ENCODE assay signal across 15 cellular contexts in genomic region chrX:9379697-9380551, GRCh38.
DNase-seq lines count a peak whose midpoint lies in the region; ATAC-seq and TF ChIP-seq lines count a peak whose summit lies in the region.
"Had no signal": no experiment of that assay in that cellular context is flagged by ENCODE, and none has a peak within 500 bp of the region (broad histone marks: within the 10 kb centered on the region; RNA-seq: fewer than 3 reads in every experiment).

No MANE protein-coding gene starts in this region.

- no peak overlapping the region for H3K4me3 Mint-ChIP-seq in T-helper 2 cell treated with Interferon-gamma antibody and Interleukin-4, amounts not matched to agents 5 μg/mL and 100 μg/mL, for 36 hours

- H3K9me3 Mint-ChIP-seq in T-helper 2 cell treated with Interferon-gamma antibody and Interleukin-4, amounts not matched to agents 5 μg/mL and 100 μg/mL, for 36 hours: peaks cover 8% of the 10 kb centered on the region

- H3K27me3 Mint-ChIP-seq in T-helper 2 cell treated with Interferon-gamma antibody and Interleukin-4, amounts not matched to agents 5 μg/mL and 100 μg/mL, for 36 hours (ENCODE audit: low read depth): no peaks in the 10 kb centered on the region
- H3K27me3 Mint-ChIP-seq: CD4-positive, alpha-beta memory T cell had no signal

- no peak for TF ChIP-seq CTCF in fibroblast of mammary gland (conservative IDR thresholded peaks at IDR 0.05; ENCODE audit: control insufficient read depth, insufficient read depth, low read depth, low read length)

- H3K36me3 Mint-ChIP-seq in T-helper 2 cell treated with Interferon-gamma antibody and Interleukin-4, amounts not matched to agents 5 μg/mL and 100 μg/mL, for 36 hours (ENCODE audit: low read depth): no peaks in the 10 kb centered on the region
- H3K36me3 Mint-ChIP-seq: CD4-positive, alpha-beta memory T cell had no signal

- ATAC-seq in HG03095 (IDR thresholded peaks at IDR 0.05; ENCODE audit: unreplicated experiment) (no peak), HG03175 (IDR thresholded peaks at IDR 0.05; ENCODE audit: unreplicated experiment) (no peak)
- ATAC-seq: GM12878 had no signal

- DNase-seq in AG08396 (ENCODE audit: low spot score) (peak; percentile 32), Daoy (ENCODE audit: low read depth) (peak; percentile 55), NCI-H748 (lab: John Stamatoyannopoulos, UW; ENCODE audit: unreplicated experiment) (peak; percentile 81), fibroblast of mammary gland (ENCODE audit: low read depth) (peak; percentile 64), NCI-H82 treated with DMSO at 0.1 percent for 48 hours (lab: John Stamatoyannopoulos, UW; ENCODE audit: unreplicated experiment) (no peak)
- DNase-seq in T-helper 2 cell treated with Interferon-gamma antibody and Interleukin-4, amounts not matched to agents 5 μg/mL and 100 μg/mL, for 36 hours (ENCODE audit: low spot score): no peak
- DNase-seq: CD4-positive, alpha-beta memory T cell; left ventricle myocardium inferior; NCI-H2171 treated with DMSO at 0.1 percent for 48 hours; nucleus accumbens; stimulated activated CD4-positive, alpha-beta T cell treated with anti-CD3 and anti-CD28 coated beads, Interleukin-1b, Interleukin-23, amount 100 ng/mL, for 48 hours; stomach had no signal

- no peak overlapping the region for H3K4me3 ChIP-seq in fibroblast of mammary gland (ENCODE audit: control insufficient read depth, low read depth, low read length)
- H3K4me3 ChIP-seq: GM12878, left ventricle myocardium inferior, stomach had no signal

- peaks cover 18% of the 10 kb centered on the region for H3K4me1 Mint-ChIP-seq in T-helper 2 cell treated with Interferon-gamma antibody and Interleukin-4, amounts not matched to agents 5 μg/mL and 100 μg/mL, for 36 hours (ENCODE audit: low read depth)

- no peak overlapping the region for H3K27ac Mint-ChIP-seq in T-helper 2 cell treated with Interferon-gamma antibody and Interleukin-4, amounts not matched to agents 5 μg/mL and 100 μg/mL, for 36 hours

Comparison
In these comparisons a context has a peak if more than half of its experiments do, and no peak if none do; other contexts are left out.
1. DNase-seq: peak in AG08396 (single experiment), Daoy (single experiment), NCI-H748 (single experiment) and fibroblast of mammary gland (single experiment); none in NCI-H82 treated with DMSO at 0.1 percent for 48 hours (single experiment) and T-helper 2 cell treated with Interferon-gamma antibody and Interleukin-4, amounts not matched to agents 5 μg/mL and 100 μg/mL, for 36 hours (single experiment).